ENCODE assay signal across 20 cellular contexts in the genomic region with DNA sequence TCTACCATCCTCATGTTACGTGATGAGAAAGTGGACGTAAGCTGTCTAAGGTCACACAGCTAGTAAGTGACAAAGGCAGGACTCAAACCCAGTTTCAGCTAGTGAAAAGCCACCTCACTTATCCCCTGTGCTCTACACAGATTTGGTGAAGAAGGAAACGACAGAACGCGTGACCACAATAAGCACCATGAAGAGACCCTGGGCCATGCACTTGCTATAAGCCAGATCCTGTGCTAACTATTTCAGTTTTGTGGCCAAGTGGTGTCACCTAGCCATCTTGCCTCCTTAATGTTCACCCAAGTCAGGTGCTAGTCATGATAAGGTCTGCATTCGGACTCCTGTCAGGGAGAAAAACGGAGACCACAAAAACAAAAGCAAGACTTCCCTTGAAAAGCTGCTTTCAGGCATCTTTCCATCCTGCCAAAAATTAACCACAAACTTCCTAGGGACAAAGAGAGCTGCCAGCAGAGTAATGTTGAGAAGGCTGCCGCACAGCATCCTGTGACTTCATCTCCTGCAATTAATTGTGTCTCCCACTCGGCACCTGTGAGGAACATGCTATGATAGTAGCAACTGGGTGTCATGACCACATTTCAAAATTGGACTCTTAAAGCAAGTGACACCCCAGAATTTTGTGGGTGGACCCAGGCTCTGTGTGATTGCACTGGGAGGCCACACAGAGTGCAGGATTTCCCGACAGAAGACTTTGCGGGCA. TPM values are rescaled to one million over a fixed set of nuclear protein-coding genes. Genes with fewer than 3 reads are reported as not detected.
A peak's percentile ranks its signal among the peaks of the same experiment; 100 is the strongest.
DNase-seq lines count a peak whose midpoint lies in the region; ATAC-seq and TF ChIP-seq lines count a peak whose summit lies in the region.
"Had no signal": no experiment of that assay in that cellular context is flagged by ENCODE, and none has a peak within 500 bp of the region (broad histone marks: within the 10 kb centered on the region; RNA-seq: fewer than 3 reads in every experiment).

No MANE protein-coding gene starts in this region.

- ATAC-seq in CD8-positive, alpha-beta T cell, result peak; percentile 54
- ATAC-seq in GM21786 (IDR thresholded peaks at IDR 0.05; ENCODE audit: unreplicated experiment), result no peak
- ATAC-seq: esophagus mucosa had no signal

- H3K4me3 Mint-ChIP-seq in CD8-positive, alpha-beta T cell, result no peak overlapping the region
- H3K4me3 Mint-ChIP-seq in activated naive CD8-positive, alpha-beta T cell, result no peak overlapping the region
- H3K4me3 Mint-ChIP-seq in immature natural killer cell, result peak overlapping the region; percentile 47 to 74 (median 66)
- H3K4me3 Mint-ChIP-seq: neural progenitor cell had no signal

- intact Hi-C loops in CD8-positive, alpha-beta T cell (cut with DNase I, micrococcal nuclease), result loop anchor here (2.0 to 10.0 kb wide), 3 partner anchors 25 to 1061 kb away; a partner anchor contains a TSS

- peak in 1 of 7 experiments; percentile 27 for DNase-seq in CD8-positive, alpha-beta T cell
- DNase-seq in H4 (ENCODE audit: low spot score) (peak; percentile 49), immature natural killer cell (peak; percentile 69 to 75 (median 74)), hepatic stellate cell (ENCODE audit: low spot score) (no peak), epidermal melanocyte (ENCODE audit: insufficient read length, low spot score) (no peak), DMS153 treated with DMSO at 0.1 percent for 48 hours (lab: John Stamatoyannopoulos, UW; ENCODE audit: unreplicated experiment) (no peak)
- DNase-seq: activated naive CD4-positive, alpha-beta T cell; CD4-positive, CD25-positive, alpha-beta regulatory T cell; NCI-H1694 treated with DMSO at 0.1 percent for 48 hours; NCI-H774; sigmoid colon; stimulated activated naive CD4-positive, alpha-beta T cell had no signal

- no peaks in the 10 kb centered on the region for H3K36me3 ChIP-seq in CD8-positive, alpha-beta T cell (ENCODE audit: insufficient read depth, low read length)
- H3K36me3 ChIP-seq: neural progenitor cell, sigmoid colon had no signal

- POLR2A ChIA-PET in CD8-positive, alpha-beta T cell (lab: Charles Lee), result no interaction called here

- no peak overlapping the region for H3K4me3 ChIP-seq in CD8-positive, alpha-beta T cell (ENCODE audit: low read depth, low read length)
- H3K4me3 ChIP-seq: neural progenitor cell, sigmoid colon had no signal

- no peaks in the 10 kb centered on the region for H3K9me3 ChIP-seq in CD8-positive, alpha-beta T cell (ENCODE audit: low read length)
- H3K9me3 ChIP-seq: sigmoid colon had no signal

- CTCF ChIA-PET in CD8-positive, alpha-beta T cell (lab: Charles Lee), result interaction anchor here (1.3 to 3.9 kb wide), 4 partner anchors 10 to 27 kb away, joined by 4 to 23 read pairs (median 7); a partner anchor contains a TSS

- H3K27ac ChIP-seq in CD8-positive, alpha-beta T cell (ENCODE audit: low read depth, low read length), result peak overlapping the region; percentile 31
- H3K27ac ChIP-seq: neural progenitor cell, sigmoid colon had no signal

- no peaks in the 10 kb centered on the region for H3K36me3 Mint-ChIP-seq in CD8-positive, alpha-beta T cell
- H3K36me3 Mint-ChIP-seq in activated naive CD8-positive, alpha-beta T cell, result no peaks in the 10 kb centered on the region
- peaks cover 0 to 3% (median 0%) of the 10 kb centered on the region in 3 donors for H3K36me3 Mint-ChIP-seq in immature natural killer cell
- H3K36me3 Mint-ChIP-seq: CD4-positive, CD25-positive, alpha-beta regulatory T cell had no signal

- no peaks in the 10 kb centered on the region for H3K27me3 Mint-ChIP-seq in CD8-positive, alpha-beta T cell (ENCODE audit: low read depth)
- H3K27me3 Mint-ChIP-seq in activated naive CD8-positive, alpha-beta T cell, result no peaks in the 10 kb centered on the region
- H3K27me3 Mint-ChIP-seq in immature natural killer cell (ENCODE audit: low read depth in 3 of 3), result peaks cover 3 to 9% (median 4%) of the 10 kb centered on the region in 3 donors
- H3K27me3 Mint-ChIP-seq: CD4-positive, CD25-positive, alpha-beta regulatory T cell had no signal

- H3K27me3 ChIP-seq in CD8-positive, alpha-beta T cell (ENCODE audit: insufficient read depth, low read length), result no peaks in the 10 kb centered on the region
- H3K27me3 ChIP-seq: neural progenitor cell, sigmoid colon had no signal

- H3K4me1 Mint-ChIP-seq in CD8-positive, alpha-beta T cell (ENCODE audit: low read depth), result peaks cover 27% of the 10 kb centered on the region
- peaks cover 27% of the 10 kb centered on the region for H3K4me1 Mint-ChIP-seq in activated naive CD8-positive, alpha-beta T cell (ENCODE audit: low read depth)
- peaks cover 61 to 64% of the 10 kb centered on the region in 2 donors for H3K4me1 Mint-ChIP-seq in immature natural killer cell

- peak overlapping the region; percentile 84 for H3K27ac Mint-ChIP-seq in CD8-positive, alpha-beta T cell
- peak overlapping the region; percentile 22 for H3K27ac Mint-ChIP-seq in activated naive CD8-positive, alpha-beta T cell
- peak overlapping the region; percentile 94 to 96 (median 95) for H3K27ac Mint-ChIP-seq in immature natural killer cell
- H3K27ac Mint-ChIP-seq: neural progenitor cell had no signal

- peaks cover 28% of the 10 kb centered on the region for H3K4me1 ChIP-seq in CD8-positive, alpha-beta T cell (ENCODE audit: insufficient read depth, low read length)
- H3K4me1 ChIP-seq: neural progenitor cell, sigmoid colon had no signal

- H3K9me3 Mint-ChIP-seq in CD8-positive, alpha-beta T cell, result no peaks in the 10 kb centered on the region
- H3K9me3 Mint-ChIP-seq in activated naive CD8-positive, alpha-beta T cell (ENCODE audit: low read depth), result no peaks in the 10 kb centered on the region
- no peaks in the 10 kb centered on the region for H3K9me3 Mint-ChIP-seq in immature natural killer cell
- H3K9me3 Mint-ChIP-seq: CD4-positive, CD25-positive, alpha-beta regulatory T cell had no signal

- TF ChIP-seq CTCF in CD8-positive, alpha-beta T cell (IDR thresholded peaks at IDR 0.05), result no peak

RNA-seq across cellular contexts. Expression of a gene that starts 8.8 kb away (rescaled TPM):
- total RNA-seq in CD8-positive, alpha-beta T cell, result 100 to 1,000 TPM; 230 to 240 TPM
- total RNA-seq in H4 (2014; rRNA removed; shearing (Covaris generic)), result 67.1 and 75.1 TPM in 2 replicates
- polyA plus RNA-seq in immature natural killer cell, result 100 to 1,000 TPM; 143 to 230 (median 163) TPM

RNA-seq across cellular contexts. Expression of a gene that starts 26.9 kb away (rescaled TPM):
- total RNA-seq in CD8-positive, alpha-beta T cell, result 10 to 100 TPM; 88.4 to 97.8 TPM
- total RNA-seq in H4 (2014; rRNA removed; shearing (Covaris generic)), result 15.7 and 22.0 TPM in 2 replicates
- polyA plus RNA-seq in immature natural killer cell, result 10 to 100 TPM; 39.9 to 58.6 (median 45.7) TPM

RNA-seq across cellular contexts. Expression of a gene that starts 35.9 kb away (rescaled TPM):
- total RNA-seq in CD8-positive, alpha-beta T cell, result not detected
- not detected in 2 replicates for total RNA-seq in H4 (2014; rRNA removed; shearing (Covaris generic))
- not detected for polyA plus RNA-seq in immature natural killer cell
- total RNA-seq: activated CD8-positive, alpha-beta memory T cell treated with anti-CD3 and anti-CD28 coated beads for 36 hours; CD4-positive, CD25-positive, alpha-beta regulatory T cell; cerebellum; esophagus mucosa; lower leg skin; sigmoid colon; T-helper 2 cell treated with Interferon-gamma antibody and Interleukin-4, amounts not matched to agents 100 ng/mL and 5 ng/mL, for 36 hours had no signal
- polyA plus RNA-seq: CD4-positive, CD25-positive, alpha-beta regulatory T cell; sigmoid colon had no signal

Comparison
In these comparisons a context has a peak if more than half of its experiments do, and no peak if none do; other contexts are left out.
1. DNase-seq: peak in H4 (single experiment) and immature natural killer cell (3 of 3); none in hepatic stellate cell (single experiment), epidermal melanocyte (single experiment) and DMS153 treated with DMSO at 0.1 percent for 48 hours (single experiment).
2. H3K27ac Mint-ChIP-seq: peak in every context shown above with its lines; median percentile 95 in immature natural killer cell; 84 in CD8-positive, alpha-beta T cell; 22 in activated naive CD8-positive, alpha-beta T cell.
3. H3K4me3 Mint-ChIP-seq: peak in immature natural killer cell (5 of 5); none in CD8-positive, alpha-beta T cell (single experiment) and activated naive CD8-positive, alpha-beta T cell (single experiment).